23 cellular contexts compared by ENCODE assay signal in the genomic region with DNA sequence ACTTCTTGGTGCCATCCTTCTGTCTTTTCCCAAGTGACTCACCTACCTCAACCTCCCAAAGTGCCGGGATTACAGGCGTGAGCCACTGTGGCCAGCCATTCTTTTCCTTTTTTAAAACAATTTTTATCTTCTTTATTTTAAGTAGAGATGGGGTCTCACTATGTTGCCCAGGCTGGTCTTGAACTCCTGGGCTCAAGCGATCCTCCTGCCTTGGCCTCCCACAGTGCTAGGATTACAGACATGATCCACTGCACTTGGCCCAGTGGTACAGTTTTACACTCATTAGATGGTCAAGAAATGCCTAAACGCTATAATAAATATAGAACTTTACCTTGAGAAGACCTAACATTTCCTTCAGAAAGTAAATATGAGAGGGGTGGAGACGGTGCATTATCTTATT. TPM values are rescaled to one million over a fixed set of nuclear protein-coding genes. Genes with fewer than 3 reads are reported as not detected.
A peak's percentile ranks its signal among the peaks of the same experiment; 100 is the strongest.
DNase-seq lines count a peak whose midpoint lies in the region; ATAC-seq and TF ChIP-seq lines count a peak whose summit lies in the region.
"Had no signal": no experiment of that assay in that cellular context is flagged by ENCODE, and none has a peak within 500 bp of the region (broad histone marks: within the 10 kb centered on the region; RNA-seq: fewer than 3 reads in every experiment).

No MANE protein-coding gene starts in this region.

- H4K20me1 ChIP-seq in GM23338 (replicated peaks; ENCODE audit: insufficient read depth), result peaks cover 5% of the 10 kb centered on the region

- no peak overlapping the region for H3K4me3 ChIP-seq in GM23338
- H3K4me3 ChIP-seq: A549; BLaER1 treated with 17β-estradiol and CSF1 and Interleukin-3, amounts not matched to agents 10 nM and 100 nM; GM12878 had no signal

- no peaks in the 10 kb centered on the region for H3F3A ChIP-seq in GM23338 (replicated peaks; ENCODE audit: low read depth)

- H3K36me3 Mint-ChIP-seq in GM23338 (ENCODE audit: low read depth), result peaks cover 14% of the 10 kb centered on the region; the same call in 2 of the 3 replicates
- peaks cover 33% of the 10 kb centered on the region for H3K36me3 Mint-ChIP-seq in WTC11
- peaks cover 6% of the 10 kb centered on the region for H3K36me3 Mint-ChIP-seq in type B pancreatic cell
- H3K36me3 Mint-ChIP-seq in MCF 10A (ENCODE audit: insufficient read depth, unreplicated experiment), result peaks cover 4% of the 10 kb centered on the region

- H3K27me3 ChIP-seq in GM23338 (ENCODE audit: insufficient read depth), result no peaks in the 10 kb centered on the region
- H3K27me3 ChIP-seq: BLaER1 treated with 17β-estradiol and CSF1 and Interleukin-3, amounts not matched to agents 10 nM and 100 nM had no signal

- H3K27ac ChIP-seq in GM23338 (ENCODE audit: low read depth), result 0 out of 2 replicates have a peak overlapping the region, but pooled peaks have one; percentile 26
- H3K27ac ChIP-seq: A549; BLaER1 treated with 17β-estradiol and CSF1 and Interleukin-3, amounts not matched to agents 10 nM and 100 nM had no signal

- H3K9me2 ChIP-seq in GM23338 (ENCODE audit: insufficient read depth), result no peaks in the 10 kb centered on the region

- H3K4me2 ChIP-seq in GM23338, result no peak overlapping the region; the same call in 1 of the 2 replicates
- H3K4me2 ChIP-seq: A549; BLaER1 treated with 17β-estradiol and CSF1 and Interleukin-3, amounts not matched to agents 10 nM and 100 nM had no signal

- POLR2A ChIA-PET in WTC11 (lab: Charles Lee) (no interaction called here), MCF 10A (lab: Yijun Ruan, JAX) (interaction anchor here (1.2 kb wide), 1 partner anchor 15 kb away, joined by 3 read pairs; no protein-coding TSS in a partner anchor)

- CTCF ChIA-PET in WTC11 (lab: Charles Lee) (no interaction called here), MCF 10A (lab: Yijun Ruan, JAX) (no interaction called here)

- H3K79me2 ChIP-seq in GM23338 (replicated peaks; ENCODE audit: insufficient read depth), result peaks cover 96% of the 10 kb centered on the region

- peaks cover 13% of the 10 kb centered on the region; the same call in 1 of the 2 replicates for H3K36me3 ChIP-seq in GM23338 (ENCODE audit: insufficient read depth)
- H3K36me3 ChIP-seq: BE2C had no signal

- BruUV-seq in MCF 10A (replicated peaks; lab: Mats Ljungman, UMichigan), result no TSS peak

- H3K4me3 Mint-ChIP-seq in GM23338, result no peak overlapping the region
- H3K4me3 Mint-ChIP-seq in WTC11, result no peak overlapping the region
- H3K4me3 Mint-ChIP-seq in type B pancreatic cell, result no peak overlapping the region
- no peak overlapping the region for H3K4me3 Mint-ChIP-seq in MCF 10A (ENCODE audit: unreplicated experiment)

- TF ChIP-seq CTCF in GM23338 (conservative IDR thresholded peaks at IDR 0.05; ENCODE audit: low read depth in 2 of 2) (no peak), WTC11 (IDR thresholded peaks at IDR 0.05) (no peak), type B pancreatic cell (conservative IDR thresholded peaks at IDR 0.05) (no peak), MCF 10A (IDR thresholded peaks at IDR 0.05; ENCODE audit: unreplicated experiment) (no peak)

- ATAC-seq in GM23338 (no peak), WTC11 (no peak)
- ATAC-seq: GM12878 had no signal

- intact Hi-C loops in MCF 10A (cut with micrococcal nuclease), result no loop called here

- peaks cover 12% of the 10 kb centered on the region for H3K27me3 Mint-ChIP-seq in GM23338 (ENCODE audit: insufficient read depth, low read depth, poor library complexity)
- no peaks in the 10 kb centered on the region for H3K27me3 Mint-ChIP-seq in WTC11 (ENCODE audit: low read depth)
- H3K27me3 Mint-ChIP-seq in type B pancreatic cell, result peaks cover 37% of the 10 kb centered on the region
- no peaks in the 10 kb centered on the region for H3K27me3 Mint-ChIP-seq in MCF 10A (ENCODE audit: insufficient read depth, unreplicated experiment)
- H3K27me3 Mint-ChIP-seq: CD4-positive, alpha-beta T cell had no signal

- no peak overlapping the region for H3K27ac Mint-ChIP-seq in GM23338
- peak overlapping the region; percentile 15; the same call in 1 of the 2 replicates for H3K27ac Mint-ChIP-seq in WTC11
- H3K27ac Mint-ChIP-seq in type B pancreatic cell, result peak overlapping the region; percentile 46
- H3K27ac Mint-ChIP-seq in MCF 10A (ENCODE audit: low read depth, unreplicated experiment), result no peak overlapping the region

- DNase-seq in GM23338 (ENCODE audit: low spot score) (no peak), WTC11 (ENCODE audit: low spot score) (no peak), kidney tubule cell (ENCODE audit: low spot score) (peak; percentile 9), type B pancreatic cell (ENCODE audit: extremely low spot score, unreplicated experiment) (no peak), MCF 10A (ENCODE audit: unreplicated experiment) (no peak), NCI-H1417 (lab: John Stamatoyannopoulos, UW) (no peak), NCI-H1930 (lab: John Stamatoyannopoulos, UW) (no peak)
- DNase-seq: 8988T; ACHN; AML-193; BE2C; CD4-positive, alpha-beta T cell; COR-L47; DMS153; DND-41; EL; GDM1; GOT3; H7; HCEC 1CT had no signal

- H3K4me1 Mint-ChIP-seq in GM23338 (peaks cover 29% of the 10 kb centered on the region), WTC11 (peaks cover 56% of the 10 kb centered on the region), type B pancreatic cell (ENCODE audit: unreplicated experiment) (no peaks in the 10 kb centered on the region), MCF 10A (ENCODE audit: insufficient read depth, unreplicated experiment) (peaks cover 7% of the 10 kb centered on the region)

- H3K4me1 ChIP-seq in GM23338 (ENCODE audit: insufficient read depth), result peaks cover 36% of the 10 kb centered on the region
- H3K4me1 ChIP-seq: A549, BE2C had no signal

- no peak overlapping the region for H2AFZ ChIP-seq in GM23338

- H3K9me3 Mint-ChIP-seq in GM23338 (peaks cover 33% of the 10 kb centered on the region), WTC11 (no peaks in the 10 kb centered on the region), type B pancreatic cell (no peaks in the 10 kb centered on the region), MCF 10A (ENCODE audit: unreplicated experiment) (peaks cover 10% of the 10 kb centered on the region)
- H3K9me3 Mint-ChIP-seq: CD4-positive, alpha-beta T cell had no signal

TF ChIP-seq in GM23338, 12 proteins besides CTCF, POLR2A, EP300 and RAD21:
- no peak for TF ChIP-seq ZNF114 (CRISPR knock-in tag; IDR thresholded peaks at IDR 0.05)
- TF ChIP-seq, protein P1, sequence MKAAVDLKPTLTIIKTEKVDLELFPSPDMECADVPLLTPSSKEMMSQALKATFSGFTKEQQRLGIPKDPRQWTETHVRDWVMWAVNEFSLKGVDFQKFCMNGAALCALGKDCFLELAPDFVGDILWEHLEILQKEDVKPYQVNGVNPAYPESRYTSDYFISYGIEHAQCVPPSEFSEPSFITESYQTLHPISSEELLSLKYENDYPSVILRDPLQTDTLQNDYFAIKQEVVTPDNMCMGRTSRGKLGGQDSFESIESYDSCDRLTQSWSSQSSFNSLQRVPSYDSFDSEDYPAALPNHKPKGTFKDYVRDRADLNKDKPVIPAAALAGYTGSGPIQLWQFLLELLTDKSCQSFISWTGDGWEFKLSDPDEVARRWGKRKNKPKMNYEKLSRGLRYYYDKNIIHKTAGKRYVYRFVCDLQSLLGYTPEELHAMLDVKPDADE (IDR thresholded peaks at IDR 0.05), result no peak
- TF ChIP-seq STAT1 (IDR thresholded peaks at IDR 0.05; ENCODE audit: unreplicated experiment), result no peak

TF ChIP-seq in WTC11, 78 proteins besides CTCF, POLR2A, EP300 and RAD21:
- TF ChIP-seq ZNF121 (CRISPR knock-in tag; IDR thresholded peaks at IDR 0.05) (peak; percentile 82; the same call in 1 of the 2 replicates), ZNF219 (CRISPR knock-in tag; IDR thresholded peaks at IDR 0.05; ENCODE audit: borderline replicate concordance) (no peak)

RNA-seq across cellular contexts. Expression of a gene that starts 24.5 kb away (rescaled TPM):
- 0.17 TPM in 1 of 2 replicates, not detected in the other for total RNA-seq in GM23338 (2014; rRNA removed; shearing (Covaris generic))
- polyA plus RNA-seq in GM23338 (2016; fragmentation: Nextera tagmentation; extraction: Ambion mirVana), result 1.3 TPM in 2 replicates
- total RNA-seq in WTC11 (2021), result 0.41 to 1.1 TPM (median 0.61 TPM) in 3 replicates
- total RNA-seq in type B pancreatic cell (ENCODE audit: low replicate concordance), result 0.22 and 0.93 TPM in 2 replicates
- 0.27 TPM in 1 of 2 replicates, not detected in the other for total RNA-seq in MCF 10A (2022)
- total RNA-seq: GM12878, H7 had no signal
- polyA plus RNA-seq: GM12878 had no signal

RNA-seq across cellular contexts. Expression of a gene that starts 47.4 kb away (rescaled TPM):
- 126 and 128 TPM in 2 replicates for total RNA-seq in GM23338 (2014; rRNA removed; shearing (Covaris generic))
- polyA plus RNA-seq in GM23338 (2016; fragmentation: Nextera tagmentation; extraction: Ambion mirVana), result 51.7 and 54.8 TPM in 2 replicates
- total RNA-seq in WTC11 (2021) (3.0 to 3.7 TPM (median 3.4 TPM) in 3 replicates), type B pancreatic cell (ENCODE audit: low replicate concordance) (35.6 and 65.4 TPM in 2 replicates), MCF 10A (2022) (not detected in 2 replicates)

RNA-seq across cellular contexts. Expression of a gene that starts 49.4 kb away (rescaled TPM):
- 32.3 and 36.5 TPM in 2 replicates for total RNA-seq in GM23338 (2014; rRNA removed; shearing (Covaris generic))
- polyA plus RNA-seq in GM23338 (2016; fragmentation: Nextera tagmentation; extraction: Ambion mirVana), result 23.0 and 28.0 TPM in 2 replicates
- total RNA-seq in WTC11 (2021) (35.3 to 39.5 TPM (median 38.4 TPM) in 3 replicates), type B pancreatic cell (ENCODE audit: low replicate concordance) (37.9 and 74.9 TPM in 2 replicates), MCF 10A (2022) (20.2 and 25.8 TPM in 2 replicates)

Comparison
In these comparisons a context has a peak if more than half of its experiments do, and no peak if none do; other contexts are left out.
1. H3K27ac Mint-ChIP-seq: peak in WTC11 (single experiment) and type B pancreatic cell (single experiment); none in GM23338 (single experiment) and MCF 10A (single experiment).